Comparison of ENCODE assay signal across 1 cellular context in the genomic region with DNA sequence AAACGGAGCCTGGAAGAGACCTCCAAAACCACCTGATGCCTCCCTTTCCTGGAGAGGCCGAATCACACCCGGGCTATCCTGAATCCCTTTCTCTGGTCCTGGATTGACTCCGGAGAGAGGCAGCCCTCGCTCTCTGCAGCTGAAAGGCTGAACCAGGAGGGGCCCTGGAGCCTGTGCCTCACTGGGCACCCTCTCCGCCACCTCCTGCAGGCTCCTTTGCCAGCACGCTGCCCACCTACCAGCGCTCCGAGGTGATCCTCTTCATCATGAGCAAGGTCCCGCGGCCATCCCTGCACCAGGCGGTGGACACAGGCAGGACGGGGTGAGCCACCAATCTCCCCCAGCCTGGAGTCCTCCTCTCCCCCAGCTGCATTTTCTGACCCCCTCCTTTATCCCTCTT.
TF ChIP-seq lines count a peak whose summit lies in the region.

No MANE protein-coding gene starts in this region.

TF ChIP-seq in GM23338, 12 proteins besides CTCF, POLR2A, EP300 and RAD21 (continued from another document):
- TF ChIP-seq, protein P1, sequence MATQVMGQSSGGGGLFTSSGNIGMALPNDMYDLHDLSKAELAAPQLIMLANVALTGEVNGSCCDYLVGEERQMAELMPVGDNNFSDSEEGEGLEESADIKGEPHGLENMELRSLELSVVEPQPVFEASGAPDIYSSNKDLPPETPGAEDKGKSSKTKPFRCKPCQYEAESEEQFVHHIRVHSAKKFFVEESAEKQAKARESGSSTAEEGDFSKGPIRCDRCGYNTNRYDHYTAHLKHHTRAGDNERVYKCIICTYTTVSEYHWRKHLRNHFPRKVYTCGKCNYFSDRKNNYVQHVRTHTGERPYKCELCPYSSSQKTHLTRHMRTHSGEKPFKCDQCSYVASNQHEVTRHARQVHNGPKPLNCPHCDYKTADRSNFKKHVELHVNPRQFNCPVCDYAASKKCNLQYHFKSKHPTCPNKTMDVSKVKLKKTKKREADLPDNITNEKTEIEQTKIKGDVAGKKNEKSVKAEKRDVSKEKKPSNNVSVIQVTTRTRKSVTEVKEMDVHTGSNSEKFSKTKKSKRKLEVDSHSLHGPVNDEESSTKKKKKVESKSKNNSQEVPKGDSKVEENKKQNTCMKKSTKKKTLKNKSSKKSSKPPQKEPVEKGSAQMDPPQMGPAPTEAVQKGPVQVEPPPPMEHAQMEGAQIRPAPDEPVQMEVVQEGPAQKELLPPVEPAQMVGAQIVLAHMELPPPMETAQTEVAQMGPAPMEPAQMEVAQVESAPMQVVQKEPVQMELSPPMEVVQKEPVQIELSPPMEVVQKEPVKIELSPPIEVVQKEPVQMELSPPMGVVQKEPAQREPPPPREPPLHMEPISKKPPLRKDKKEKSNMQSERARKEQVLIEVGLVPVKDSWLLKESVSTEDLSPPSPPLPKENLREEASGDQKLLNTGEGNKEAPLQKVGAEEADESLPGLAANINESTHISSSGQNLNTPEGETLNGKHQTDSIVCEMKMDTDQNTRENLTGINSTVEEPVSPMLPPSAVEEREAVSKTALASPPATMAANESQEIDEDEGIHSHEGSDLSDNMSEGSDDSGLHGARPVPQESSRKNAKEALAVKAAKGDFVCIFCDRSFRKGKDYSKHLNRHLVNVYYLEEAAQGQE (IDR thresholded peaks at IDR 0.05; ENCODE audit: unreplicated experiment) = no peak
- TF ChIP-seq EZH2 (IDR thresholded peaks at IDR 0.05; ENCODE audit: low read depth, unreplicated experiment) (no peak), EZH2phosphoT487 (IDR thresholded peaks at IDR 0.05; ENCODE audit: unreplicated experiment) (no peak), JUNB (IDR thresholded peaks at IDR 0.05; ENCODE audit: unreplicated experiment) (no peak), ZNF331 (CRISPR knock-in tag; IDR thresholded peaks at IDR 0.05; ENCODE audit: low read depth) (no peak), NANOG (IDR thresholded peaks at IDR 0.05; ENCODE audit: borderline replicate concordance) (no peak)
- TF ChIP-seq, protein P2, sequence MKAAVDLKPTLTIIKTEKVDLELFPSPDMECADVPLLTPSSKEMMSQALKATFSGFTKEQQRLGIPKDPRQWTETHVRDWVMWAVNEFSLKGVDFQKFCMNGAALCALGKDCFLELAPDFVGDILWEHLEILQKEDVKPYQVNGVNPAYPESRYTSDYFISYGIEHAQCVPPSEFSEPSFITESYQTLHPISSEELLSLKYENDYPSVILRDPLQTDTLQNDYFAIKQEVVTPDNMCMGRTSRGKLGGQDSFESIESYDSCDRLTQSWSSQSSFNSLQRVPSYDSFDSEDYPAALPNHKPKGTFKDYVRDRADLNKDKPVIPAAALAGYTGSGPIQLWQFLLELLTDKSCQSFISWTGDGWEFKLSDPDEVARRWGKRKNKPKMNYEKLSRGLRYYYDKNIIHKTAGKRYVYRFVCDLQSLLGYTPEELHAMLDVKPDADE (IDR thresholded peaks at IDR 0.05) = no peak
- TF ChIP-seq, protein P3, sequence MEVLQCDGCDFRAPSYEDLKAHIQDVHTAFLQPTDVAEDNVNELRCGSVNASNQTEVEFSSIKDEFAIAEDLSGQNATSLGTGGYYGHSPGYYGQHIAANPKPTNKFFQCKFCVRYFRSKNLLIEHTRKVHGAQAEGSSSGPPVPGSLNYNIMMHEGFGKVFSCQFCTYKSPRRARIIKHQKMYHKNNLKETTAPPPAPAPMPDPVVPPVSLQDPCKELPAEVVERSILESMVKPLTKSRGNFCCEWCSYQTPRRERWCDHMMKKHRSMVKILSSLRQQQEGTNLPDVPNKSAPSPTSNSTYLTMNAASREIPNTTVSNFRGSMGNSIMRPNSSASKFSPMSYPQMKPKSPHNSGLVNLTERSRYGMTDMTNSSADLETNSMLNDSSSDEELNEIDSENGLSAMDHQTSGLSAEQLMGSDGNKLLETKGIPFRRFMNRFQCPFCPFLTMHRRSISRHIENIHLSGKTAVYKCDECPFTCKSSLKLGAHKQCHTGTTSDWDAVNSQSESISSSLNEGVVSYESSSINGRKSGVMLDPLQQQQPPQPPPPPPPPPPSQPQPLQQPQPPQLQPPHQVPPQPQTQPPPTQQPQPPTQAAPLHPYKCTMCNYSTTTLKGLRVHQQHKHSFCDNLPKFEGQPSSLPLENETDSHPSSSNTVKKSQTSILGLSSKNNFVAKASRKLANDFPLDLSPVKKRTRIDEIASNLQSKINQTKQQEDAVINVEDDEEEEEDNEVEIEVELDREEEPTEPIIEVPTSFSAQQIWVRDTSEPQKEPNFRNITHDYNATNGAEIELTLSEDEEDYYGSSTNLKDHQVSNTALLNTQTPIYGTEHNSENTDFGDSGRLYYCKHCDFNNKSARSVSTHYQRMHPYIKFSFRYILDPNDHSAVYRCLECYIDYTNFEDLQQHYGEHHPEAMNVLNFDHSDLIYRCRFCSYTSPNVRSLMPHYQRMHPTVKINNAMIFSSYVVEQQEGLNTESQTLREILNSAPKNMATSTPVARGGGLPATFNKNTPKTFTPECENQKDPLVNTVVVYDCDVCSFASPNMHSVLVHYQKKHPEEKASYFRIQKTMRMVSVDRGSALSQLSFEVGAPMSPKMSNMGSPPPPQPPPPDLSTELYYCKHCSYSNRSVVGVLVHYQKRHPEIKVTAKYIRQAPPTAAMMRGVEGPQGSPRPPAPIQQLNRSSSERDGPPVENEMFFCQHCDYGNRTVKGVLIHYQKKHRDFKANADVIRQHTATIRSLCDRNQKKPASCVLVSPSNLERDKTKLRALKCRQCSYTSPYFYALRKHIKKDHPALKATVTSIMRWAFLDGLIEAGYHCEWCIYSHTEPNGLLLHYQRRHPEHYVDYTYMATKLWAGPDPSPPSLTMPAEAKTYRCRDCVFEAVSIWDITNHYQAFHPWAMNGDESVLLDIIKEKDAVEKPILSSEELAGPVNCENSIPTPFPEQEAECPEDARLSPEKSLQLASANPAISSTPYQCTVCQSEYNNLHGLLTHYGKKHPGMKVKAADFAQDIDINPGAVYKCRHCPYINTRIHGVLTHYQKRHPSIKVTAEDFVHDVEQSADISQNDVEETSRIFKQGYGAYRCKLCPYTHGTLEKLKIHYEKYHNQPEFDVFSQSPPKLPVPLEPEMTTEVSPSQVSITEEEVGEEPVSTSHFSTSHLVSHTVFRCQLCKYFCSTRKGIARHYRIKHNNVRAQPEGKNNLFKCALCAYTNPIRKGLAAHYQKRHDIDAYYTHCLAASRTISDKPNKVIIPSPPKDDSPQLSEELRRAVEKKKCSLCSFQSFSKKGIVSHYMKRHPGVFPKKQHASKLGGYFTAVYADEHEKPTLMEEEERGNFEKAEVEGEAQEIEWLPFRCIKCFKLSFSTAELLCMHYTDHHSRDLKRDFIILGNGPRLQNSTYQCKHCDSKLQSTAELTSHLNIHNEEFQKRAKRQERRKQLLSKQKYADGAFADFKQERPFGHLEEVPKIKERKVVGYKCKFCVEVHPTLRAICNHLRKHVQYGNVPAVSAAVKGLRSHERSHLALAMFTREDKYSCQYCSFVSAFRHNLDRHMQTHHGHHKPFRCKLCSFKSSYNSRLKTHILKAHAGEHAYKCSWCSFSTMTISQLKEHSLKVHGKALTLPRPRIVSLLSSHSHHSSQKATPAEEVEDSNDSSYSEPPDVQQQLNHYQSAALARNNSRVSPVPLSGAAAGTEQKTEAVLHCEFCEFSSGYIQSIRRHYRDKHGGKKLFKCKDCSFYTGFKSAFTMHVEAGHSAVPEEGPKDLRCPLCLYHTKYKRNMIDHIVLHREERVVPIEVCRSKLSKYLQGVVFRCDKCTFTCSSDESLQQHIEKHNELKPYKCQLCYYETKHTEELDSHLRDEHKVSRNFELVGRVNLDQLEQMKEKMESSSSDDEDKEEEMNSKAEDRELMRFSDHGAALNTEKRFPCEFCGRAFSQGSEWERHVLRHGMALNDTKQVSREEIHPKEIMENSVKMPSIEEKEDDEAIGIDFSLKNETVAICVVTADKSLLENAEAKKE (CRISPR knock-in tag; IDR thresholded peaks at IDR 0.05) = no peak
